Comparison of ENCODE assay signal across 15 cellular contexts in the genomic region with DNA sequence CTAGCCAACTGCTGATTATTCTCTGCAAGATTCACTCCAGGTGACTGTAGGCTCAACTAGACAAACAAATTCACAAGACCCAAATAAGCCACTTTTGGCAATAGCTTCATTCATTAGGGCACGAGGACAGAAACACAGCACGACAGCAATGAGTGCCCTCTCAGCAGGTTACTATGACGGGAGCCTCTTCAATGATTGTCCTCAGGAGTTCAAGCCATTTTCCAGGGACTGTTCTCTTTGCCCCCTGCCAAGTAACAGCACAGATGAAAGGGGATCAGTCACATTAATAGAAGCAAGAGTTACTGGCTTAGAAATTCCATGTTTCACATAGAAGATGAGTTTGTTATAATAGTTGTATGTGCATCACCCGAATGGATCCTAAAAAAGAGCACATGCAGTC.
"Had no signal": no experiment of that assay in that cellular context is flagged by ENCODE, and none has a peak within 500 bp of the region (broad histone marks: within the 10 kb centered on the region; RNA-seq: fewer than 3 reads in every experiment).

No MANE protein-coding gene starts in this region.

- ATAC-seq: body of pancreas; effector memory CD8-positive, alpha-beta T cell; natural killer cell; sciatic nerve; stimulated activated naive B cell treated with anti-CD40 and anti-IgM and Interleukin-4, amounts not matched to agents 10 μg/mL and 1 μg/mL and 100 μg/mL, for 72 hours; T-helper 17 cell had no signal

- H3K4me1 ChIP-seq: body of pancreas, prostate gland, tibial nerve had no signal

- H3K4me3 ChIP-seq: body of pancreas, prostate gland, tibial nerve had no signal

- H3K27me3 Mint-ChIP-seq: activated B cell treated with CpG ODN at 0.5 μM for 24 hours; activated CD4-positive, alpha-beta T cell treated with anti-CD3 and anti-CD28 coated beads, Interleukin-2, amount 10 ng/mL, durations not matched to agents 7 days and 5 days; activated naive CD4-positive, alpha-beta T cell treated with anti-CD3 and anti-CD28 coated beads, Interleukin-2, amount 50 U/mL, for 24 hours; dendritic cell treated with granulocyte-macrophage colony-stimulating factor and Interleukin-4, amounts not matched to agents 40 ng/mL and 50 ng/mL, for 4 days; effector memory CD8-positive, alpha-beta T cell; stimulated activated naive B cell treated with anti-CD40 and anti-IgM and Interleukin-4, amounts not matched to agents 10 μg/mL and 1 μg/mL and 100 μg/mL, for 72 hours; T-helper 17 cell had no signal

- DNase-seq: activated B cell treated with CpG ODN at 0.5 μM for 24 hours; activated CD4-positive, alpha-beta T cell treated with anti-CD3 and anti-CD28 coated beads, Interleukin-2, amount 10 ng/mL, durations not matched to agents 7 days and 5 days; activated T-cell treated with anti-CD3 and anti-CD28 coated beads, Interleukin-2, amount 50 U/mL, for 1 hour; body of pancreas; effector memory CD8-positive, alpha-beta T cell; left cardiac atrium; natural killer cell; stimulated activated CD4-positive, alpha-beta T cell treated with anti-CD3 and anti-CD28 coated beads, Interleukin-2, amount 100 ng/mL, for 24 hours; stimulated activated naive B cell treated with anti-CD40 and anti-IgM and Interleukin-4, amounts not matched to agents 10 μg/mL and 1 μg/mL and 100 μg/mL, for 72 hours; T-helper 17 cell had no signal

- H3K27me3 ChIP-seq: body of pancreas, tibial nerve had no signal

- H3K27ac Mint-ChIP-seq: activated B cell treated with CpG ODN at 0.5 μM for 24 hours; activated CD4-positive, alpha-beta T cell treated with anti-CD3 and anti-CD28 coated beads, Interleukin-2, amount 10 ng/mL, durations not matched to agents 7 days and 5 days; activated naive CD4-positive, alpha-beta T cell treated with anti-CD3 and anti-CD28 coated beads, Interleukin-2, amount 50 U/mL, for 24 hours; dendritic cell treated with granulocyte-macrophage colony-stimulating factor and Interleukin-4, amounts not matched to agents 40 ng/mL and 50 ng/mL, for 4 days; effector memory CD8-positive, alpha-beta T cell; natural killer cell; stimulated activated naive B cell treated with anti-CD40 and anti-IgM and Interleukin-4, amounts not matched to agents 10 μg/mL and 1 μg/mL and 100 μg/mL, for 72 hours; T-helper 17 cell had no signal

- H3K36me3 Mint-ChIP-seq: activated naive CD4-positive, alpha-beta T cell treated with anti-CD3 and anti-CD28 coated beads, Interleukin-2, amount 50 U/mL, for 24 hours; stimulated activated naive B cell treated with anti-CD40 and anti-IgM and Interleukin-4, amounts not matched to agents 10 μg/mL and 1 μg/mL and 100 μg/mL, for 72 hours had no signal

- H3K27ac ChIP-seq: body of pancreas, prostate gland, tibial nerve had no signal

- H3K9me3 Mint-ChIP-seq: dendritic cell treated with granulocyte-macrophage colony-stimulating factor and Interleukin-4, amounts not matched to agents 40 ng/mL and 50 ng/mL, for 4 days had no signal

- H3K9me3 ChIP-seq: body of pancreas, prostate gland, tibial nerve had no signal

- H3K4me1 Mint-ChIP-seq: activated B cell treated with CpG ODN at 0.5 μM for 24 hours; activated CD4-positive, alpha-beta T cell treated with anti-CD3 and anti-CD28 coated beads, Interleukin-2, amount 10 ng/mL, durations not matched to agents 7 days and 5 days; activated naive CD4-positive, alpha-beta T cell treated with anti-CD3 and anti-CD28 coated beads, Interleukin-2, amount 50 U/mL, for 24 hours; natural killer cell; stimulated activated naive B cell treated with anti-CD40 and anti-IgM and Interleukin-4, amounts not matched to agents 10 μg/mL and 1 μg/mL and 100 μg/mL, for 72 hours; T-helper 17 cell had no signal

- H3K4me3 Mint-ChIP-seq: activated B cell treated with CpG ODN at 0.5 μM for 24 hours; activated CD4-positive, alpha-beta T cell treated with anti-CD3 and anti-CD28 coated beads, Interleukin-2, amount 10 ng/mL, durations not matched to agents 7 days and 5 days; activated naive CD4-positive, alpha-beta T cell treated with anti-CD3 and anti-CD28 coated beads, Interleukin-2, amount 50 U/mL, for 24 hours; dendritic cell treated with granulocyte-macrophage colony-stimulating factor and Interleukin-4, amounts not matched to agents 40 ng/mL and 50 ng/mL, for 4 days; effector memory CD8-positive, alpha-beta T cell; natural killer cell; stimulated activated naive B cell treated with anti-CD40 and anti-IgM and Interleukin-4, amounts not matched to agents 10 μg/mL and 1 μg/mL and 100 μg/mL, for 72 hours; T-helper 17 cell had no signal

- H3K36me3 ChIP-seq: prostate gland, tibial nerve had no signal
